8 cellular contexts compared by ENCODE assay signal in genomic region chr15:90001062-90001682, GRCh38. TPM values are rescaled to one million over a fixed set of nuclear protein-coding genes. Genes with fewer than 3 reads are reported as not detected.
DNase-seq lines count a peak whose midpoint lies in the region; ATAC-seq, FAIRE-seq and TF ChIP-seq lines count a peak whose summit lies in the region.

TSS of gene ZNF710 (plus strand) at chr15:90001324. CDS start at chr15:90067138, 65,814 bp downstream.

- DNase-seq in CD8-positive, alpha-beta memory T cell, result peak in 4 of 5 donors; percentile 13 to 57 (median 42)
- peak; percentile 60 for DNase-seq in MV-4-11 (lab: John Stamatoyannopoulos, UW)
- DNase-seq in activated CD4-positive, alpha-beta T cell treated with anti-CD3 and anti-CD28 coated beads, Interleukin-2, amount 50 U/mL, for 1 hour, result peak; percentile 16
- peak; percentile 51 for DNase-seq in endothelial cell of umbilical vein (ENCODE audit: low read depth, low spot score)
- DNase-seq in memory B cell (ENCODE audit: low spot score in 2 of 2), result peak in 1 of 2 donors; percentile 27
- peak; percentile 46 for DNase-seq in stimulated activated naive CD8-positive, alpha-beta T cell treated with anti-CD3 and anti-CD28 coated beads, Interleukin-15, Interleukin-2, amounts not matched to agents 100 U/mL and 50 U/mL, for 24 hours

- peaks cover 0 to 2% (median 0%) of the 10 kb centered on the region in 5 donors for H3K9me3 Mint-ChIP-seq in CD8-positive, alpha-beta memory T cell
- no peaks in the 10 kb centered on the region for H3K9me3 Mint-ChIP-seq in memory B cell

- peak within 1 kb of the TSS; percentile 95 to 99 (median 98) for H3K4me3 Mint-ChIP-seq in CD8-positive, alpha-beta memory T cell
- H3K4me3 Mint-ChIP-seq in memory B cell, result peak within 1 kb of the TSS; percentile 95

- peak; percentile 62 for TF ChIP-seq POLR2A in endothelial cell of umbilical vein (IDR thresholded peaks at IDR 0.05; ENCODE audit: low read depth, low read length)

- ATAC-seq in GM19324 (IDR thresholded peaks at IDR 0.05; ENCODE audit: low FRiP score, unreplicated experiment) (peak; percentile 23), memory B cell (ENCODE audit: low read depth) (peak; percentile 30), HG02571 (IDR thresholded peaks at IDR 0.05; ENCODE audit: unreplicated experiment) (no peak)
- peak; percentile 8 for ATAC-seq in stimulated activated naive CD8-positive, alpha-beta T cell treated with anti-CD3 and anti-CD28 coated beads, Interleukin-15, Interleukin-2, amounts not matched to agents 100 U/mL and 50 U/mL, for 24 hours

- H3K27me3 ChIP-seq in CD8-positive, alpha-beta memory T cell (ENCODE audit: insufficient read depth, low read length, poor library complexity, severe bottlenecking), result no peaks in the 10 kb centered on the region
- H3K27me3 ChIP-seq in endothelial cell of umbilical vein (ENCODE audit: control insufficient read depth in 2 of 2, insufficient read depth in 2 of 2, low read length in 2 of 2), result no peaks in the 10 kb centered on the region

- peak within 1 kb of the TSS; percentile 84 for H3K9ac ChIP-seq in endothelial cell of umbilical vein (replicated peaks; ENCODE audit: extremely low read depth, insufficient read depth, low read length)

- H3K27ac Mint-ChIP-seq in CD8-positive, alpha-beta memory T cell, result peak within 1 kb of the TSS; percentile 90 to 98 (median 96)
- H3K27ac Mint-ChIP-seq in memory B cell, result peak within 1 kb of the TSS; percentile 90

- peaks cover 0 to 11% (median 2%) of the 10 kb centered on the region in 3 donors for H3K36me3 Mint-ChIP-seq in CD8-positive, alpha-beta memory T cell
- peaks cover 7% of the 10 kb centered on the region for H3K36me3 Mint-ChIP-seq in memory B cell

- CTCF ChIA-PET in CD8-positive, alpha-beta memory T cell (lab: Charles Lee), result interaction anchor here (1.4 to 1.5 kb wide), 2 partner anchors 13 to 15 kb away, joined by 4 read pairs; no protein-coding TSS in a partner anchor
- CTCF ChIA-PET in endothelial cell of umbilical vein (lab: Charles Lee), result interaction anchor here (0.7 to 1.9 kb wide), 3 partner anchors 33 to 88 kb away, joined by 4 to 7 read pairs (median 6); partner anchors contain the start of gene ARPIN

- H3K4me1 Mint-ChIP-seq in CD8-positive, alpha-beta memory T cell, result peaks cover 35 to 54% (median 49%) of the 10 kb centered on the region in 3 donors
- peaks cover 32% of the 10 kb centered on the region for H3K4me1 Mint-ChIP-seq in memory B cell

- no peaks in the 10 kb centered on the region for H3K36me3 ChIP-seq in CD8-positive, alpha-beta memory T cell (ENCODE audit: insufficient read depth, low read length)
- no peaks in the 10 kb centered on the region for H3K36me3 ChIP-seq in endothelial cell of umbilical vein (ENCODE audit: control insufficient read depth in 2 of 2, extremely low read depth in 1 of 2, insufficient read depth in 2 of 2, low read length in 2 of 2)

- dilution Hi-C loops in endothelial cell of umbilical vein (cut with MboI; ENCODE audit: extremely low pct_ligation_motif_present, low sequenced_read_pairs), result no loop called here

- FAIRE-seq in endothelial cell of umbilical vein (lab: Jason Lieb, UNC), result peak; percentile 59

- H4K20me1 ChIP-seq in endothelial cell of umbilical vein (replicated peaks; ENCODE audit: control insufficient read depth, extremely low read depth, insufficient read depth, low read length), result no peaks in the 10 kb centered on the region

- H3K27ac ChIP-seq in CD8-positive, alpha-beta memory T cell (ENCODE audit: low read depth, low read length), result peak within 1 kb of the TSS; percentile 26
- peak within 1 kb of the TSS; percentile 66 for H3K27ac ChIP-seq in endothelial cell of umbilical vein (ENCODE audit: insufficient read depth, low read depth, low read length)

- POLR2A ChIA-PET in CD8-positive, alpha-beta memory T cell (lab: Charles Lee), result interaction anchor here (1.0 to 1.1 kb wide), 2 partner anchors 45 to 931 kb away, joined by 3 to 5 read pairs; partner anchors contain the start of gene HDDC3
- POLR2A ChIA-PET in endothelial cell of umbilical vein (lab: Charles Lee), result no interaction called here

- H2AFZ ChIP-seq in endothelial cell of umbilical vein (ENCODE audit: low read depth, low read length), result peak within 1 kb of the TSS; percentile 64

- peaks cover 40% of the 10 kb centered on the region for H3K4me1 ChIP-seq in CD8-positive, alpha-beta memory T cell (ENCODE audit: insufficient read depth, low read length)
- peaks cover 52% of the 10 kb centered on the region for H3K4me1 ChIP-seq in endothelial cell of umbilical vein (ENCODE audit: control insufficient read depth, extremely low read depth, insufficient read depth, low read length)

- BruUV-seq in endothelial cell of umbilical vein (replicated peaks; lab: Mats Ljungman, UMichigan), result TSS peak; percentile 64

- H3K9me1 ChIP-seq in endothelial cell of umbilical vein (replicated peaks; ENCODE audit: control insufficient read depth, extremely low read depth, insufficient read depth, low read length), result no peaks in the 10 kb centered on the region

- H3K79me2 ChIP-seq in endothelial cell of umbilical vein (ENCODE audit: control insufficient read depth, insufficient read depth, low read length), result peaks cover 32% of the 10 kb centered on the region

- peak within 1 kb of the TSS; percentile 97 for H3K4me2 ChIP-seq in endothelial cell of umbilical vein (ENCODE audit: insufficient read depth, low read length)

- no peaks in the 10 kb centered on the region for H3K9me3 ChIP-seq in CD8-positive, alpha-beta memory T cell (ENCODE audit: low read length)
- no peaks in the 10 kb centered on the region for H3K9me3 ChIP-seq in endothelial cell of umbilical vein (replicated peaks; ENCODE audit: control insufficient read depth, insufficient read depth, low read length)

- intact Hi-C loops in endothelial cell of umbilical vein (cut with micrococcal nuclease), result loop anchor here (5.0 kb wide), 1 partner anchor 89 kb away; the partner anchor contains the start of gene ARPIN

- peaks cover 0 to 4% of the 10 kb centered on the region in 2 donors for H3K27me3 Mint-ChIP-seq in CD8-positive, alpha-beta memory T cell
- H3K27me3 Mint-ChIP-seq in memory B cell, result no peaks in the 10 kb centered on the region

- peak within 1 kb of the TSS; percentile 59 for H3K4me3 ChIP-seq in CD8-positive, alpha-beta memory T cell (ENCODE audit: low read length)
- peak within 1 kb of the TSS; percentile 63 to 93 (median 93) for H3K4me3 ChIP-seq in endothelial cell of umbilical vein (replicated peaks in 1 of 3; ENCODE audit: insufficient read depth in 1 of 3, low read depth in 1 of 3, low read length in 3 of 3)

- no peak for TF ChIP-seq CTCF in endothelial cell of umbilical vein (IDR thresholded peaks at IDR 0.05; ENCODE audit: extremely low read depth in 1 of 2, insufficient read depth in 1 of 2, low read depth in 1 of 2, low read length in 2 of 2)

TF ChIP-seq in endothelial cell of umbilical vein, 7 proteins besides CTCF, POLR2A, EP300 and RAD21:
- TF ChIP-seq EZH2 (IDR thresholded peaks at IDR 0.05; ENCODE audit: borderline replicate concordance, low read depth, low read length, severe bottlenecking), result no peak
- TF ChIP-seq POLR2AphosphoS5 (IDR thresholded peaks at IDR 0.05; ENCODE audit: insufficient read depth, low read depth, low read length), result peak; percentile 30
- no peak for TF ChIP-seq MAX (IDR thresholded peaks at IDR 0.05; ENCODE audit: insufficient read depth, insufficient read length)
- no peak for TF ChIP-seq JUN (IDR thresholded peaks at IDR 0.05; ENCODE audit: borderline replicate concordance, insufficient read depth, insufficient read length, low read depth)
- no peak for TF ChIP-seq GATA2 (IDR thresholded peaks at IDR 0.05; ENCODE audit: insufficient read depth, insufficient read length, low read depth, low read length)
- no peak for TF ChIP-seq FOS (IDR thresholded peaks at IDR 0.05; ENCODE audit: borderline replicate concordance, insufficient read depth, low read length)
- no peak for TF ChIP-seq MYC (IDR thresholded peaks at IDR 0.05; ENCODE audit: low read depth, low read length)

RNA-seq across cellular contexts. Expression of gene ZNF710, which starts in this region (rescaled TPM):
- 10 to 100 TPM; 13.2 TPM for total RNA-seq in CD8-positive, alpha-beta memory T cell
- 2.6 TPM for polyA plus RNA-seq in CD8-positive, alpha-beta memory T cell
- 31.8 and 32.4 TPM in 2 replicates for total RNA-seq in endothelial cell of umbilical vein
- polyA plus RNA-seq in endothelial cell of umbilical vein, result 8.9 and 9.2 TPM in 2 replicates
- polyA plus RNA-seq in endothelial cell of umbilical vein (2011; cell fraction: cytosol; rRNA removed), result 7.3 and 7.6 TPM in 2 replicates
- 14.7 and 15.4 TPM in 2 replicates for polyA plus RNA-seq in endothelial cell of umbilical vein (2011; cell fraction: nucleus; rRNA removed)
- polyA plus RNA-seq in endothelial cell of umbilical vein (2012), result 13.5 and 14.2 TPM in 2 replicates
- polyA minus RNA-seq in endothelial cell of umbilical vein, result 13.1 and 14.1 TPM in 2 replicates
- polyA minus RNA-seq in endothelial cell of umbilical vein (2011; cell fraction: cytosol; rRNA and poly(A)+ RNA removed), result 5.4 TPM
- polyA minus RNA-seq in endothelial cell of umbilical vein (2011; cell fraction: nucleus; rRNA and poly(A)+ RNA removed), result 11.5 and 14.6 TPM in 2 replicates
